In the genomic region with DNA sequence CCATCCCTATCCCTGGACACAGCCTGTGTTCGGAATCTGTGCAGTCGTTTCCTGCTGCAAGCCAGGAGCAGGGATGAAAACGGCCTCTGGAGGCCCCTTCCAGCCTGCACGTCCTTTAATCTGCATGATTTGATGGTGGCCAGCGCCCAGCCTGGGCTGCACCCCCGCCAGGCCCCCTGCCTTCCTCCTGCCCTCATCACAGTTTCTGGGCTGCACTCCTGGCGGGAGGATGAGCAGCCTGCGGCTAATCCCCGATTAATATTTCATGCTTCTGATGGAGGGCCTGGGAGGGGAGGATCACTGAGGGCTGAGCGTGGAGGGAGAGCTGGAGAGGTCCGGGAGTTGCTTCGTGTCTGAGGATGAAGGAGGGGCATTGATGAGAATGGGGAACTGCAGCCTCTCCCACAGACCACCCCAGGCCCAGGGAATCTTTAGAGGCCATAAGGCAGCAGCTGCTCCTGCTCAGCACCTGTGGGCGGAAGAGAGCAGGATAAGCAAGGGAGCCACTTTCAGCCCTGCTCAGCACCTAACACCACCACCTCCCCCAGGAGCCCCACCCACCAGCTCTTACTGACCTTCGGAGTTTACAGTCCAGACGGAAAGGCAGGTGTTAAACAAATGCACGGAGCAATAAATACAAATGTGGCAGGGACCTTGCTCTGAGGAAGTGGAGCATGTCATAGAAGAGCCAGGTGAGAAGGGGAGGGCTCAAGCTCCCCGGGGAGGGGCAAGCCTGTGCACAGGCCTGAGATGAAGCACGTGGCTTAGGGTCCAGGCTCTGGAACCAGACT, we compare ENCODE assay signal across 13 cellular contexts.
DNase-seq lines count a peak whose midpoint lies in the region; ATAC-seq and TF ChIP-seq lines count a peak whose summit lies in the region.
"Had no signal": no experiment of that assay in that cellular context is flagged by ENCODE, and none has a peak within 500 bp of the region (broad histone marks: within the 10 kb centered on the region; RNA-seq: fewer than 3 reads in every experiment).

No MANE protein-coding gene starts in this region.

- H4K20me1 ChIP-seq in hepatocyte (ENCODE audit: insufficient read depth, poor library complexity, severe bottlenecking), result no peaks in the 10 kb centered on the region

- peak; percentile 18 for TF ChIP-seq CTCF in hepatocyte (IDR thresholded peaks at IDR 0.05; ENCODE audit: poor library complexity)
- no peak for TF ChIP-seq CTCF in body of pancreas (IDR thresholded peaks at IDR 0.05)

- H3K4me1 ChIP-seq in hepatocyte (ENCODE audit: insufficient read depth), result peaks cover 12% of the 10 kb centered on the region
- H3K4me1 ChIP-seq in body of pancreas, result no peaks in the 10 kb centered on the region
- H3K4me1 ChIP-seq: prostate gland, upper lobe of right lung had no signal

- intact Hi-C loops in body of pancreas (cut with DNase I), result no loop called here

- H2AFZ ChIP-seq in hepatocyte, result no peak overlapping the region

- ATAC-seq in GM18520 (IDR thresholded peaks at IDR 0.05; ENCODE audit: unreplicated experiment) (no peak), body of pancreas (no peak)
- ATAC-seq: foreskin keratinocyte, upper lobe of right lung had no signal

- H3K27ac ChIP-seq in hepatocyte, result no peak overlapping the region
- H3K27ac ChIP-seq in body of pancreas, result no peak overlapping the region
- H3K27ac ChIP-seq: foreskin keratinocyte, prostate gland, upper lobe of right lung had no signal

- H3K4me2 ChIP-seq in hepatocyte, result no peak overlapping the region

- WGBS in hepatocyte (ENCODE audit: low lambda C conversion rate, missing lambda C conversion rate), result 51% methylated on average over 18 of the region's 18 CpGs
- WGBS in body of pancreas, 2 donors, result 48 to 60% methylated on average over 18 of the region's 18 CpGs

- no peaks in the 10 kb centered on the region for H3K27me3 ChIP-seq in hepatocyte
- no peaks in the 10 kb centered on the region for H3K27me3 ChIP-seq in body of pancreas

- H3K9me2 ChIP-seq in hepatocyte (replicated peaks; ENCODE audit: insufficient read depth), result no peaks in the 10 kb centered on the region

- no peaks in the 10 kb centered on the region for H3K79me2 ChIP-seq in hepatocyte

- no peak for TF ChIP-seq POLR2A in body of pancreas (IDR thresholded peaks at IDR 0.05)

- no peak overlapping the region for H3K4me3 ChIP-seq in hepatocyte
- H3K4me3 ChIP-seq in body of pancreas, result no peak overlapping the region
- H3K4me3 ChIP-seq: prostate gland, upper lobe of right lung had no signal

- H3K9me3 ChIP-seq in hepatocyte (ENCODE audit: low read depth), result no peaks in the 10 kb centered on the region
- no peaks in the 10 kb centered on the region for H3K9me3 ChIP-seq in body of pancreas
- H3K9me3 ChIP-seq: prostate gland, upper lobe of right lung had no signal

- H3K36me3 ChIP-seq in hepatocyte (replicated peaks; ENCODE audit: insufficient read depth, low read depth), result no peaks in the 10 kb centered on the region
- H3K36me3 ChIP-seq in body of pancreas (replicated peaks in 1 of 2; ENCODE audit: insufficient read depth in 1 of 2, low read depth in 2 of 2), result no peaks in the 10 kb centered on the region
- H3K36me3 ChIP-seq: prostate gland, upper lobe of right lung had no signal

- peak; percentile 34 for DNase-seq in COR-L47 (lab: John Stamatoyannopoulos, UW)
- DNase-seq in NCI-H1105 treated with DMSO at 0.1 percent for 48 hours (lab: John Stamatoyannopoulos, UW), result peak; percentile 88
- peak; percentile 100 for DNase-seq in NCI-H526 (lab: John Stamatoyannopoulos, UW)
- peak; percentile 86 for DNase-seq in hepatocyte (ENCODE audit: low spot score)
- DNase-seq in NCI-H1436 (lab: John Stamatoyannopoulos, UW), result no peak
- no peak for DNase-seq in body of pancreas
- DNase-seq in amniotic stem cell (lab: John Stamatoyannopoulos, UW), result no peak
- DNase-seq: activated CD4-positive, alpha-beta T cell treated with anti-CD3 and anti-CD28 coated beads, Interleukin-2, amount 50 U/mL, for 1 hour; foreskin keratinocyte; midbrain; upper lobe of right lung had no signal

Comparison
In these comparisons a context has a peak if more than half of its experiments do, and no peak if none do; other contexts are left out.
1. DNase-seq: peak in COR-L47 (single experiment), NCI-H1105 treated with DMSO at 0.1 percent for 48 hours (single experiment), NCI-H526 (2 of 2) and hepatocyte (single experiment); none in NCI-H1436 (single experiment), body of pancreas (0 of 4) and amniotic stem cell (single experiment).